ENCODE assay signal across 7 cellular contexts in genomic region chr2:70084973-70085710, GRCh38.
DNase-seq lines count a peak whose midpoint lies in the region; ATAC-seq and TF ChIP-seq lines count a peak whose summit lies in the region.

No MANE protein-coding gene starts in this region.

- H3K36me3 ChIP-seq in adipocyte (ENCODE audit: control insufficient read depth, insufficient read depth, low read length, severe bottlenecking): peaks cover 42% of the 10 kb centered on the region

- H3K27me3 ChIP-seq in adipocyte (replicated peaks; ENCODE audit: control insufficient read depth, insufficient read depth, low read length): no peaks in the 10 kb centered on the region

- ATAC-seq in HG02885 (IDR thresholded peaks at IDR 0.05; ENCODE audit: poor library complexity, unreplicated experiment) (peak; percentile 20), GM19328 (IDR thresholded peaks at IDR 0.05; ENCODE audit: unreplicated experiment) (no peak)

- 0 out of 2 replicates have a peak, but pooled peaks have one; percentile 18 for TF ChIP-seq POLR2A in Raji (IDR thresholded peaks at IDR 0.05; ENCODE audit: insufficient read depth, low read depth, low read length)

- no peaks in the 10 kb centered on the region for H3K9me3 ChIP-seq in adipocyte (ENCODE audit: control insufficient read depth, low read length)

- H3K9ac ChIP-seq in adipocyte (ENCODE audit: low read length): peak overlapping the region; percentile 99

- H3K4me3 ChIP-seq in adipocyte (ENCODE audit: low read length): peak overlapping the region; percentile 90

- H3K4me1 ChIP-seq in adipocyte (ENCODE audit: control insufficient read depth, insufficient read depth, low read length): peaks cover 30% of the 10 kb centered on the region

- DNase-seq in adipocyte (ENCODE audit: low read depth) (no peak), islet precursor cell (peak; percentile 89), globus pallidus (ENCODE audit: low spot score) (no peak)
- peak; percentile 65 for DNase-seq in stimulated activated CD4-positive, alpha-beta T cell treated with anti-CD3 and anti-CD28 coated beads, Interleukin-1b, Interleukin-23, amount 100 ng/mL, for 48 hours

Comparison
In these comparisons a context has a peak if more than half of its experiments do, and no peak if none do; other contexts are left out.
1. DNase-seq: peak in islet precursor cell (single experiment) and stimulated activated CD4-positive, alpha-beta T cell treated with anti-CD3 and anti-CD28 coated beads, Interleukin-1b, Interleukin-23, amount 100 ng/mL, for 48 hours (single experiment); none in adipocyte (single experiment) and globus pallidus (single experiment).